8 cellular contexts compared by ENCODE assay signal in genomic region chr1:150696995-150697927, GRCh38. TPM values are rescaled to one million over a fixed set of nuclear protein-coding genes. Genes with fewer than 3 reads are reported as not detected.
A peak's percentile ranks its signal among the peaks of the same experiment; 100 is the strongest.
DNase-seq lines count a peak whose midpoint lies in the region; ATAC-seq and TF ChIP-seq lines count a peak whose summit lies in the region.

GOLPH3L (minus strand) TSS chr1:150697154; CDS start chr1:150694838, 2,316 bp downstream.

- peaks cover 36% of the 10 kb centered on the region for H3K36me3 Mint-ChIP-seq in activated T-cell treated with anti-CD3 and anti-CD28 coated beads, Interleukin-2, amount 50 U/mL, for 24 hours (ENCODE audit: low read depth)

- ATAC-seq in GM21717 (IDR thresholded peaks at IDR 0.05; ENCODE audit: unreplicated experiment), result peak; percentile 97
- ATAC-seq in esophagus mucosa, result peak; percentile 99

- peak within 1 kb of the TSS; percentile 56 for H3K9ac ChIP-seq in muscle layer of colon (ENCODE audit: low read length)

- H3K4me3 Mint-ChIP-seq in activated T-cell treated with anti-CD3 and anti-CD28 coated beads, Interleukin-2, amount 50 U/mL, for 24 hours, result peak within 1 kb of the TSS; percentile 95

- peaks cover 25% of the 10 kb centered on the region for H3K4me1 Mint-ChIP-seq in activated T-cell treated with anti-CD3 and anti-CD28 coated beads, Interleukin-2, amount 50 U/mL, for 24 hours (ENCODE audit: low read depth)

- H3K9me3 ChIP-seq in muscle layer of colon (ENCODE audit: low read length), result no peaks in the 10 kb centered on the region

- H3K4me3 ChIP-seq in muscle layer of colon (ENCODE audit: low read depth in 1 of 2, low read length in 2 of 2), result peak within 1 kb of the TSS; percentile 52 to 69

- H3K27ac Mint-ChIP-seq in activated T-cell treated with anti-CD3 and anti-CD28 coated beads, Interleukin-2, amount 50 U/mL, for 24 hours, result peak within 1 kb of the TSS; percentile 93

- peaks cover 8% of the 10 kb centered on the region for H3K36me3 ChIP-seq in muscle layer of colon (ENCODE audit: insufficient read depth, low read length)

- H3K9me3 Mint-ChIP-seq in activated T-cell treated with anti-CD3 and anti-CD28 coated beads, Interleukin-2, amount 50 U/mL, for 24 hours, result no peaks in the 10 kb centered on the region

- peak within 1 kb of the TSS; percentile 66 for H3K27ac ChIP-seq in muscle layer of colon (ENCODE audit: low read depth, low read length)

- in situ Hi-C loops in KBM-7 (cut with MboI; ENCODE audit: low pct_unique_long_range_greater_than_20kb, low sequenced_read_pairs), result no loop called here

- H3K27me3 Mint-ChIP-seq in activated T-cell treated with anti-CD3 and anti-CD28 coated beads, Interleukin-2, amount 50 U/mL, for 24 hours, result no peaks in the 10 kb centered on the region

- no peaks in the 10 kb centered on the region for H3K27me3 ChIP-seq in muscle layer of colon (ENCODE audit: control insufficient read depth in 1 of 2, insufficient read depth in 2 of 2, low read length in 2 of 2)

- DNase-seq in DMS114 treated with DMSO at 0.1 percent for 48 hours (lab: John Stamatoyannopoulos, UW; ENCODE audit: unreplicated experiment) (peak; percentile 99), KBM-7 (peak; percentile 99)
- DNase-seq in activated T-cell treated with anti-CD3 and anti-CD28 coated beads, Interleukin-2, amount 50 U/mL, for 24 hours, result peak; percentile 85
- peak; percentile 69 for DNase-seq in stimulated activated CD8-positive, alpha-beta memory T cell treated with anti-CD3 and anti-CD28 coated beads, Interleukin-7, amount 100 ng/mL, for 24 hours (ENCODE audit: low read depth)

- peaks cover 10% of the 10 kb centered on the region for H3K4me1 ChIP-seq in muscle layer of colon (ENCODE audit: insufficient read depth, low read length)

TF ChIP-seq in PFSK-1, 5 proteins besides CTCF, POLR2A, EP300 and RAD21:
- TF ChIP-seq TAF1 (IDR thresholded peaks at IDR 0.05; ENCODE audit: borderline replicate concordance, insufficient read depth, low read length), result peak; percentile 77; the same call in 1 of the 2 replicates
- peak; percentile 15; the same call in 1 of the 2 replicates for TF ChIP-seq SIN3A (IDR thresholded peaks at IDR 0.05; ENCODE audit: borderline replicate concordance, insufficient read depth, low read length)
- TF ChIP-seq REST (IDR thresholded peaks at IDR 0.05; ENCODE audit: insufficient read depth in 1 of 2, low read depth in 2 of 2, low read length in 2 of 2), result 0 out of 4 replicates have a peak, but pooled peaks of 1 of the 2 experiments have one; percentile 7
- TF ChIP-seq POLR2AphosphoS5 (IDR thresholded peaks at IDR 0.05; ENCODE audit: low read depth, low read length), result peak; percentile 83
- peak; percentile 15 for TF ChIP-seq FOXP2 (optimal IDR thresholded peaks at IDR 0.05; ENCODE audit: borderline replicate concordance, extremely low read depth, extremely low read length, insufficient read depth)

RNA-seq across cellular contexts. Expression of gene GOLPH3L, which starts in this region (rescaled TPM):
- polyA plus RNA-seq in PFSK-1 (2012; ENCODE audit: insufficient read length, low read depth), result 9.8 TPM
- 30.2 TPM for total RNA-seq in esophagus mucosa

Comparison
In these comparisons a context has a peak if more than half of its experiments do, and no peak if none do; other contexts are left out.
1. Peak in every context shown above with its lines: DNase-seq, ATAC-seq, H3K4me3 ChIP-seq and H3K27ac ChIP-seq.